In the genomic region with DNA sequence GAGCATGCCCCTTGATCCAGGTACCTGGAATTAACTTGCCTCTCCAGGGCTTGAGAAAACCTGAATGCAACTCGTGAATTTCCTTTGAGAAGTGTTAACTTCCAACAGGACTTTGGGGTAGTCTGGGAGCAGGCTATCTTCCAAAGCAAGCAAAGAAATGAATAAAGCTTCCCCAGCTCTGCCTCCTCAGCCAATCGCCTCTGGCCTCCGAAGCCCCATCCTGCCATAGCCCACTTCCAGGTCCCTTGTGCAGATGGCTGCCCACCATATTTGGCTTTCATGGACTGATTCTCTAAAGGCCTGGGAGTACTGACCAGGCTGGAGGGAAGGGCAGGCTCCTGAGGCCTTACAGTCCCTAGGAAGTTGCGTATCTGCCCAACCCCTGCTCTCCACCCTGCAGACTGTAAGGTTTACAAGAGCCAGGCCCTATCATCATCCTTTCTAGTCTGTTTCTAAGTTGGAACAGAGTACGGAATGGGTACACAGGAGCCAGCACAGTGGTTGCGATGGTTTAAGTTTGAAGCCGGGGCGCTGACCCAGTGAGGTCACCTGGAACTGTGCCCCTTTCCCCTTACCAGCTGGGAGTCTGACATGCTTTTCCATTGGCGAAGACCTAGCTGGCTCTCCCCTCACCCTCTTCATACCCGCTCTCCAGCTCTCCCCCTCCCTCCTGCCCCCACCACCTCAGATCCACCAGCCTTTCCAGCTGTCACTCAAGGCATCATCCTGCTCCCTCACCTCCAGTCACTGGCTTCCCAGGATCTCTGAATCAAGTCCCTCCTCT, we compare ENCODE assay signal across 10 cellular contexts. TPM values are rescaled to one million over a fixed set of nuclear protein-coding genes. Genes with fewer than 3 reads are reported as not detected.
DNase-seq lines count a peak whose midpoint lies in the region; ATAC-seq, FAIRE-seq and TF ChIP-seq lines count a peak whose summit lies in the region.
"Had no signal": no experiment of that assay in that cellular context is flagged by ENCODE, and none has a peak within 500 bp of the region (broad histone marks: within the 10 kb centered on the region; RNA-seq: fewer than 3 reads in every experiment).

No MANE protein-coding gene starts in this region.

- H3K9ac ChIP-seq in kidney (ENCODE audit: low read length in 2 of 2) = peak overlapping the region in 1 of 2 donors; percentile 77

- no peak for ATAC-seq in activated T-helper 17 cell treated with anti-CD3 and anti-CD28 coated beads, Interleukin-2, amount 50 U/mL, for 72 hours (replicated peaks)
- ATAC-seq in HG03520 (IDR thresholded peaks at IDR 0.05; ENCODE audit: unreplicated experiment) = no peak

- peaks cover 3% of the 10 kb centered on the region in 2 donors for H3K36me3 ChIP-seq in kidney (ENCODE audit: control insufficient read depth in 1 of 2, insufficient read depth in 2 of 2, low read length in 2 of 2)
- H3K36me3 ChIP-seq: prostate gland had no signal

- intact Hi-C loops in kidney (cut with DNase I) = no loop called here

- H3K27ac Mint-ChIP-seq in T-helper 1 cell treated with Interleukin-12 subunit alpha and Interleukin-12 subunit beta and Interleukin-4 antibody, amounts not matched to agents 30 μg/mL and 1 μg/mL, for 36 hours = peak overlapping the region; percentile 93
- peak overlapping the region; percentile 93 for H3K27ac Mint-ChIP-seq in activated T-helper 17 cell treated with anti-CD3 and anti-CD28 coated beads, Interleukin-2, amount 50 U/mL, for 72 hours

- DNase-seq in T-helper 1 cell (no peak), kidney (no peak), substantia nigra (lab: John Stamatoyannopoulos, UW) (peak in 1 of 49 donors; percentile 47), globus pallidus (ENCODE audit: low spot score) (no peak), DMS53 (lab: John Stamatoyannopoulos, UW) (no peak)

- H3K4me1 Mint-ChIP-seq in T-helper 1 cell treated with Interleukin-12 subunit alpha and Interleukin-12 subunit beta and Interleukin-4 antibody, amounts not matched to agents 30 μg/mL and 1 μg/mL, for 36 hours (ENCODE audit: low read depth) = peaks cover 48% of the 10 kb centered on the region
- peaks cover 25% of the 10 kb centered on the region for H3K4me1 Mint-ChIP-seq in activated T-helper 17 cell treated with anti-CD3 and anti-CD28 coated beads, Interleukin-2, amount 50 U/mL, for 72 hours

- no peaks in the 10 kb centered on the region for H3K9me3 Mint-ChIP-seq in T-helper 1 cell treated with Interleukin-12 subunit alpha and Interleukin-12 subunit beta and Interleukin-4 antibody, amounts not matched to agents 30 μg/mL and 1 μg/mL, for 36 hours
- no peaks in the 10 kb centered on the region for H3K9me3 Mint-ChIP-seq in activated T-helper 17 cell treated with anti-CD3 and anti-CD28 coated beads, Interleukin-2, amount 50 U/mL, for 72 hours

- TF ChIP-seq CTCF in kidney (IDR thresholded peaks at IDR 0.05; ENCODE audit: borderline replicate concordance, extremely low read depth, insufficient read depth) = no peak

- peaks cover 20% of the 10 kb centered on the region for H3K36me3 Mint-ChIP-seq in T-helper 1 cell treated with Interleukin-12 subunit alpha and Interleukin-12 subunit beta and Interleukin-4 antibody, amounts not matched to agents 30 μg/mL and 1 μg/mL, for 36 hours (ENCODE audit: low read depth)
- H3K36me3 Mint-ChIP-seq in activated T-helper 17 cell treated with anti-CD3 and anti-CD28 coated beads, Interleukin-2, amount 50 U/mL, for 72 hours (ENCODE audit: low read depth) = peaks cover 42% of the 10 kb centered on the region

- H3K9me3 ChIP-seq in kidney (ENCODE audit: control insufficient read depth in 1 of 2, low read length in 2 of 2) = no peaks in the 10 kb centered on the region
- H3K9me3 ChIP-seq: prostate gland had no signal

- H3K4me1 ChIP-seq in kidney (ENCODE audit: control insufficient read depth in 1 of 2, insufficient read depth in 1 of 2, low read depth in 1 of 2, low read length in 2 of 2) = peaks cover 9 to 34% of the 10 kb centered on the region in 2 donors

- H3K27ac ChIP-seq in kidney (ENCODE audit: low read depth in 2 of 2, low read length in 2 of 2) (no peak overlapping the region), substantia nigra (ENCODE audit: low read depth, low read length, poor library complexity, severe bottlenecking) (peak overlapping the region; percentile 90)

- H3K4me3 Mint-ChIP-seq in T-helper 1 cell treated with Interleukin-12 subunit alpha and Interleukin-12 subunit beta and Interleukin-4 antibody, amounts not matched to agents 30 μg/mL and 1 μg/mL, for 36 hours = peak overlapping the region; percentile 97
- peak overlapping the region; percentile 98 for H3K4me3 Mint-ChIP-seq in activated T-helper 17 cell treated with anti-CD3 and anti-CD28 coated beads, Interleukin-2, amount 50 U/mL, for 72 hours

- no peaks in the 10 kb centered on the region for H3K27me3 Mint-ChIP-seq in T-helper 1 cell treated with Interleukin-12 subunit alpha and Interleukin-12 subunit beta and Interleukin-4 antibody, amounts not matched to agents 30 μg/mL and 1 μg/mL, for 36 hours (ENCODE audit: low read depth)
- H3K27me3 Mint-ChIP-seq in activated T-helper 17 cell treated with anti-CD3 and anti-CD28 coated beads, Interleukin-2, amount 50 U/mL, for 72 hours = no peaks in the 10 kb centered on the region

- peak overlapping the region; percentile 85 to 90 for H3K4me3 ChIP-seq in kidney (ENCODE audit: low read length in 2 of 2)

- no peak for FAIRE-seq in kidney (lab: Jason Lieb, UNC)
- FAIRE-seq: HTR-8/SVneo had no signal

RNA-seq across cellular contexts. Expression of a gene that starts 1.1 kb away (rescaled TPM):
- total RNA-seq in activated T-helper 17 cell treated with anti-CD3 and anti-CD28 coated beads, Interleukin-2, amount 50 U/mL, for 72 hours = 10 to 100 TPM; 67.4 to 74.1 TPM
- total RNA-seq in kidney = 82.9 TPM
- polyA plus RNA-seq in kidney (ENCODE audit: insufficient read depth, low read depth, low replicate concordance) = 19.6 TPM

RNA-seq across cellular contexts. Expression of a gene that starts 1.3 kb away (rescaled TPM):
- 1 to 10 TPM; 4.8 to 7.3 TPM for total RNA-seq in activated T-helper 17 cell treated with anti-CD3 and anti-CD28 coated beads, Interleukin-2, amount 50 U/mL, for 72 hours
- total RNA-seq in kidney = 22.2 TPM
- 15.0 TPM for polyA plus RNA-seq in kidney (ENCODE audit: insufficient read depth, low read depth, low replicate concordance)
